Comparison of ENCODE assay signal across 20 cellular contexts in the genomic region with DNA sequence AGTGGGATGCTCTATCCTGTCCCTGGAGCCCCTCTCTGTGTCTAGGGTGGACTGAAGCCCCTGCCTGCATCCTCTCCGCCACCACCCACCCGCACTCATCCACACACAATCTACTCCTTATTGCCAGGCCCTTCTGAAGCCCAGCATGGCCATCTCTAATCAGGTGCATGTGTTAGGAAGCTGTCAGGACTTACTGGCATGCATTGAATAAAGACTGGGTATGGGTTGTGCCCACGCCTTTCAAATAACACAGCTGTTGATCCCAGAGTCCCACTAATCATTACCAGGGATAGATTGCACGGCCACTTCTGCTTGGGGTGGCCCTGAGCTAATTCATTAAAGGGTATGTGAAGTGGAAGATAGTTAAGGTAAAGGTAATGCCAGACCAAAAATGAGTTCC.
"Had no signal": no experiment of that assay in that cellular context is flagged by ENCODE, and none has a peak within 500 bp of the region (broad histone marks: within the 10 kb centered on the region; RNA-seq: fewer than 3 reads in every experiment).

No MANE protein-coding gene starts in this region.

- DNase-seq: cortex of kidney; dorsolateral prefrontal cortex; effector CD8-positive, alpha-beta T cell; glutamatergic neuron; islet precursor cell; mammary epithelial cell; naive thymus-derived CD8-positive, alpha-beta T cell; stimulated activated CD4-positive, alpha-beta T cell treated with anti-CD3 and anti-CD28 coated beads, Interleukin-2, amount 100 ng/mL, for 24 hours; stimulated activated CD4-positive, alpha-beta T cell treated with anti-CD3 and anti-CD28 coated beads, Interleukin-4, amount 100 ng/mL, for 4 hours; stimulated activated naive B cell treated with anti-CD40 and anti-IgM and Interleukin-4, amounts not matched to agents 10 μg/mL and 1 μg/mL and 100 μg/mL, for 72 hours; stimulated activated naive CD8-positive, alpha-beta T cell treated with anti-CD3 and anti-CD28 coated beads, Interleukin-15, amount 100 ng/mL, for 72 hours; testis; upper lobe of right lung had no signal

- H3K36me3 ChIP-seq: gastroesophageal sphincter, tibial nerve, upper lobe of right lung had no signal

- H3K27me3 ChIP-seq: gastroesophageal sphincter, testis, tibial nerve, upper lobe of right lung had no signal

- H3K27me3 Mint-ChIP-seq: stimulated activated naive CD8-positive, alpha-beta T cell treated with anti-CD3 and anti-CD28 coated beads, Interleukin-15, amount 100 ng/mL, for 72 hours had no signal

- H3K27ac Mint-ChIP-seq: naive thymus-derived CD8-positive, alpha-beta T cell; stimulated activated naive CD8-positive, alpha-beta T cell treated with anti-CD3 and anti-CD28 coated beads, Interleukin-15, amount 100 ng/mL, for 72 hours had no signal

- H3K27ac ChIP-seq: gastroesophageal sphincter, testis, upper lobe of right lung had no signal

- H3K36me3 Mint-ChIP-seq: naive thymus-derived CD8-positive, alpha-beta T cell had no signal

- H3K4me3 Mint-ChIP-seq: naive thymus-derived CD8-positive, alpha-beta T cell; neural crest cell; stimulated activated naive B cell treated with anti-CD40 and anti-IgM and Interleukin-4, amounts not matched to agents 10 μg/mL and 1 μg/mL and 100 μg/mL, for 72 hours; stimulated activated naive CD8-positive, alpha-beta T cell treated with anti-CD3 and anti-CD28 coated beads, Interleukin-15, amount 100 ng/mL, for 72 hours had no signal

- H3K4me1 ChIP-seq: testis had no signal

- ATAC-seq: esophagus mucosa; gastroesophageal sphincter; left lobe of liver; naive thymus-derived CD8-positive, alpha-beta T cell; sciatic nerve; stimulated activated naive B cell treated with anti-CD40 and anti-IgM and Interleukin-4, amounts not matched to agents 10 μg/mL and 1 μg/mL and 100 μg/mL, for 72 hours; stimulated activated naive CD8-positive, alpha-beta T cell treated with anti-CD3 and anti-CD28 coated beads, Interleukin-15, amount 100 ng/mL, for 72 hours; upper lobe of right lung had no signal

- H3K9me3 ChIP-seq: gastroesophageal sphincter, testis, tibial nerve, upper lobe of right lung had no signal

- H3K4me3 ChIP-seq: gastroesophageal sphincter, skin epidermis, testis, tibial nerve, upper lobe of right lung had no signal

- H3K9me3 Mint-ChIP-seq: naive thymus-derived CD8-positive, alpha-beta T cell; neural crest cell; stimulated activated naive B cell treated with anti-CD40 and anti-IgM and Interleukin-4, amounts not matched to agents 10 μg/mL and 1 μg/mL and 100 μg/mL, for 72 hours had no signal
